In genomic region chr17:5011928-5012327, GRCh38 we compare ENCODE assay signal across 13 cellular contexts. TPM values are rescaled to one million over a fixed set of nuclear protein-coding genes. Genes with fewer than 3 reads are reported as not detected.
DNase-seq lines count a peak whose midpoint lies in the region; ATAC-seq and TF ChIP-seq lines count a peak whose summit lies in the region.
"Had no signal": no experiment of that assay in that cellular context is flagged by ENCODE, and none has a peak within 500 bp of the region (broad histone marks: within the 10 kb centered on the region; RNA-seq: fewer than 3 reads in every experiment).

No MANE protein-coding gene starts in this region.

- no peak overlapping the region for H3K4me3 Mint-ChIP-seq in endothelial cell (ENCODE audit: unreplicated experiment)
- H3K4me3 Mint-ChIP-seq: activated naive CD8-positive, alpha-beta T cell treated with anti-CD3 and anti-CD28 coated beads, Interleukin-2, amount 10 ng/mL, durations not matched to agents 7 days and 5 days; neural crest cell had no signal

- no peak overlapping the region for H3K4me3 ChIP-seq in RWPE2 (ENCODE audit: severe bottlenecking)

- H3K9me3 ChIP-seq in RWPE2 (ENCODE audit: severe bottlenecking), result no peaks in the 10 kb centered on the region

- peak; percentile 46; the same call in 1 of the 3 replicates for ATAC-seq in RWPE2 (ENCODE audit: low read depth)
- ATAC-seq in GM19328 (IDR thresholded peaks at IDR 0.05; ENCODE audit: unreplicated experiment), result no peak

- peaks cover 3% of the 10 kb centered on the region for H3K4me1 Mint-ChIP-seq in endothelial cell (ENCODE audit: unreplicated experiment)
- H3K4me1 Mint-ChIP-seq: neural crest cell had no signal

- H3K4me1 ChIP-seq in RWPE2 (ENCODE audit: insufficient read depth, poor library complexity, severe bottlenecking), result no peaks in the 10 kb centered on the region

- no peak overlapping the region for H3K27ac ChIP-seq in RWPE2 (ENCODE audit: poor library complexity, severe bottlenecking)
- H3K27ac ChIP-seq: C4-2B had no signal

- DNase-seq in A172 (ENCODE audit: low spot score), result peak; percentile 64
- DNase-seq in GM13976 (ENCODE audit: low spot score), result peak; percentile 79
- DNase-seq in RWPE2 (ENCODE audit: low spot score), result no peak
- DNase-seq in endothelial cell (ENCODE audit: low spot score), result no peak
- DNase-seq in ACHN, result no peak
- DNase-seq in amygdala (lab: John Stamatoyannopoulos, UW), result no peak
- DNase-seq in NCI-H2107 treated with DMSO at 0.1 percent for 48 hours (lab: John Stamatoyannopoulos, UW; ENCODE audit: unreplicated experiment), result no peak
- DNase-seq: activated naive CD8-positive, alpha-beta T cell treated with anti-CD3 and anti-CD28 coated beads, Interleukin-2, amount 10 ng/mL, durations not matched to agents 7 days and 5 days; erythroblast; NCI-H1930 had no signal

- H3K9me3 Mint-ChIP-seq in endothelial cell (ENCODE audit: unreplicated experiment), result no peaks in the 10 kb centered on the region
- H3K9me3 Mint-ChIP-seq: activated naive CD8-positive, alpha-beta T cell treated with anti-CD3 and anti-CD28 coated beads, Interleukin-2, amount 10 ng/mL, durations not matched to agents 7 days and 5 days; neural crest cell had no signal

- TF ChIP-seq CTCF in GM13976 (IDR thresholded peaks at IDR 0.05; ENCODE audit: borderline replicate concordance, control extremely low read depth, extremely low read depth, insufficient read depth, missing control alignments) (no peak), RWPE2 (IDR thresholded peaks at IDR 0.05; ENCODE audit: poor library complexity, severe bottlenecking) (no peak), endothelial cell (IDR thresholded peaks at IDR 0.05; ENCODE audit: unreplicated experiment) (no peak)

- H3K27ac Mint-ChIP-seq in endothelial cell (ENCODE audit: unreplicated experiment), result peak overlapping the region; percentile 48
- H3K27ac Mint-ChIP-seq: activated naive CD8-positive, alpha-beta T cell treated with anti-CD3 and anti-CD28 coated beads, Interleukin-2, amount 10 ng/mL, durations not matched to agents 7 days and 5 days had no signal

- in situ Hi-C loops in GM13976 (cut with MboI; ENCODE audit: low sequenced_read_pairs, unreplicated experiment), result no loop called here
- in situ Hi-C loops in ACHN (cut with HindIII; ENCODE audit: low pct_ligation_motif_present, low pct_unique_long_range_greater_than_20kb, low sequenced_read_pairs), result no loop called here

- H3K27me3 ChIP-seq in RWPE2 (ENCODE audit: insufficient read depth, poor library complexity, severe bottlenecking), result no peaks in the 10 kb centered on the region

- H3K27me3 Mint-ChIP-seq in endothelial cell (ENCODE audit: unreplicated experiment), result peaks cover 6% of the 10 kb centered on the region
- H3K27me3 Mint-ChIP-seq: activated naive CD8-positive, alpha-beta T cell treated with anti-CD3 and anti-CD28 coated beads, Interleukin-2, amount 10 ng/mL, durations not matched to agents 7 days and 5 days had no signal

- peaks cover 56% of the 10 kb centered on the region for H3K36me3 Mint-ChIP-seq in endothelial cell (ENCODE audit: low read depth, unreplicated experiment)

- H3K36me3 ChIP-seq in RWPE2 (ENCODE audit: low read depth), result peaks cover 85% of the 10 kb centered on the region

RNA-seq across cellular contexts. Expression of gene KIF1C, which starts 14.2 kb away (rescaled TPM):
- 123 and 125 TPM in 2 replicates for total RNA-seq in A172 (2014; rRNA removed; shearing (Covaris generic))
- 127 TPM for total RNA-seq in endothelial cell (ENCODE audit: unreplicated experiment)

RNA-seq across cellular contexts. Expression of gene INCA1, which starts 14.6 kb away (rescaled TPM):
- 0.88 and 1.5 TPM in 2 replicates for total RNA-seq in A172 (2014; rRNA removed; shearing (Covaris generic))
- total RNA-seq in endothelial cell (ENCODE audit: unreplicated experiment), result 2.2 TPM

RNA-seq across cellular contexts. Expression of gene SLC52A1, which starts 23.3 kb away (rescaled TPM):
- 0.05 and 0.16 TPM in 2 replicates for total RNA-seq in A172 (2014; rRNA removed; shearing (Covaris generic))
- total RNA-seq in endothelial cell (ENCODE audit: unreplicated experiment), result 0.21 TPM
- total RNA-seq: neural crest cell had no signal

RNA-seq across cellular contexts. Expression of gene CAMTA2, which starts 24.5 kb away (rescaled TPM):
- 2.4 and 7.1 TPM in 2 replicates for total RNA-seq in A172 (2014; rRNA removed; shearing (Covaris generic))
- total RNA-seq in endothelial cell (ENCODE audit: unreplicated experiment), result 42.3 TPM

RNA-seq across cellular contexts. Expression of gene SPAG7, which starts 44.3 kb away (rescaled TPM):
- total RNA-seq in A172 (2014; rRNA removed; shearing (Covaris generic)), result 74.4 and 90.6 TPM in 2 replicates
- total RNA-seq in endothelial cell (ENCODE audit: unreplicated experiment), result 67.3 TPM

Comparison
In these comparisons a context has a peak if more than half of its experiments do, and no peak if none do; other contexts are left out.
1. DNase-seq: peak in A172 (single experiment) and GM13976 (single experiment); none in RWPE2 (single experiment), endothelial cell (single experiment), ACHN (single experiment), amygdala (0 of 56) and NCI-H2107 treated with DMSO at 0.1 percent for 48 hours (single experiment).